ENCODE assay signal across 9 cellular contexts in the genomic region with DNA sequence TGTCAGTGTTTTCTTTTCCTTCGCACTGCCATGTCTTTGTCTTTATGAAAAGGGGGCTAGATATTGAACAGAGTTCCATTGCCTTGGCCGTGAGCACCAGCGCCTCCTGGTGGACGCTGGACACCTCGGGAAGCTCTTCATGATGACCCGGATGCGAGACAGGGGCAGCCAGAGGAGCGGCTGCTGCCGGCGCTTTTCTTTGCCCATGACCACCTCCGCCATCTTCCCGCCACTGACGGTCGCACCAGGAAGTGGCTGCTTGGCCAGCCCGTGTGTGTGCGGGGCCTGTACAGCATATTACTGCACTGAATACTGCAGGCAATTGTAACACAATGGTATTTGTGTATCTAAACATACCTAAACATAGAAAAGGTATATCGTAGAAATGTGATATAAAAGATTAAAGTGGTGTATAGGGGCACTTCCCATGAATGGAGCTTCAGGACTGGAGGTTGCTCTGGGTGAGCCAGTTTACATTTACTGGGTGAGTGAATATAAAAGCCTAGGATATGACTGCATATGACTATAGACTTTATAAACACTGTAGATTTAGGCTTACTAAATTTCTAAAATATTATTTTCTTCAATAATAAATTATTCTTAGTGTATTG. TPM values are rescaled to one million over a fixed set of nuclear protein-coding genes. Genes with fewer than 3 reads are reported as not detected.
DNase-seq lines count a peak whose midpoint lies in the region; ATAC-seq and TF ChIP-seq lines count a peak whose summit lies in the region.
"Had no signal": no experiment of that assay in that cellular context is flagged by ENCODE, and none has a peak within 500 bp of the region (broad histone marks: within the 10 kb centered on the region; RNA-seq: fewer than 3 reads in every experiment).

No MANE protein-coding gene starts in this region.

- no peaks in the 10 kb centered on the region for H3K9me3 Mint-ChIP-seq in CD8-positive, alpha-beta T cell

- intact Hi-C loops in Right ventricle myocardium superior (cut with DNase I): no loop called here
- intact Hi-C loops in CD8-positive, alpha-beta T cell (cut with DNase I, micrococcal nuclease): no loop called here

- no peaks in the 10 kb centered on the region for H3K36me3 Mint-ChIP-seq in CD8-positive, alpha-beta T cell
- H3K36me3 Mint-ChIP-seq: activated naive CD4-positive, alpha-beta T cell treated with anti-CD3 and anti-CD28 coated beads, Interleukin-2, amount 50 U/mL, for 72 hours had no signal

- no peaks in the 10 kb centered on the region for H3K36me3 ChIP-seq in right atrium auricular region
- H3K36me3 ChIP-seq in CD8-positive, alpha-beta T cell (ENCODE audit: insufficient read depth, low read length): no peaks in the 10 kb centered on the region

- H3K4me3 ChIP-seq in right atrium auricular region: no peak overlapping the region
- no peak overlapping the region for H3K4me3 ChIP-seq in CD8-positive, alpha-beta T cell (ENCODE audit: low read depth, low read length)
- H3K4me3 ChIP-seq in coronary artery: no peak overlapping the region

- POLR2A ChIA-PET in CD8-positive, alpha-beta T cell (lab: Charles Lee): no interaction called here

- CTCF ChIA-PET in CD8-positive, alpha-beta T cell (lab: Charles Lee): no interaction called here

- TF ChIP-seq CTCF in right atrium auricular region (IDR thresholded peaks at IDR 0.05): peak in 1 of 2 donors; percentile 36
- no peak for TF ChIP-seq CTCF in CD8-positive, alpha-beta T cell (IDR thresholded peaks at IDR 0.05)
- no peak for TF ChIP-seq CTCF in coronary artery (IDR thresholded peaks at IDR 0.05)

- H3K27ac Mint-ChIP-seq in CD8-positive, alpha-beta T cell: no peak overlapping the region
- H3K27ac Mint-ChIP-seq: activated naive CD4-positive, alpha-beta T cell treated with anti-CD3 and anti-CD28 coated beads, Interleukin-2, amount 50 U/mL, for 72 hours had no signal

- no peaks in the 10 kb centered on the region for H3K4me1 ChIP-seq in right atrium auricular region
- H3K4me1 ChIP-seq in CD8-positive, alpha-beta T cell (ENCODE audit: insufficient read depth, low read length): no peaks in the 10 kb centered on the region

- no peaks in the 10 kb centered on the region for H3K27me3 Mint-ChIP-seq in CD8-positive, alpha-beta T cell (ENCODE audit: low read depth)

- H3K27me3 ChIP-seq in right atrium auricular region: no peaks in the 10 kb centered on the region
- no peaks in the 10 kb centered on the region for H3K27me3 ChIP-seq in CD8-positive, alpha-beta T cell (ENCODE audit: insufficient read depth, low read length)

- no peak overlapping the region for H3K4me3 Mint-ChIP-seq in CD8-positive, alpha-beta T cell

- DNase-seq in Right ventricle myocardium superior (peak; percentile 45), right atrium auricular region (ENCODE audit: low spot score) (no peak), ecto neural progenitor cell (ENCODE audit: low spot score) (peak; percentile 56), glomerular visceral epithelial cell (ENCODE audit: extremely low spot score) (no peak), coronary artery (ENCODE audit: low spot score) (no peak)
- DNase-seq in stimulated activated CD4-positive, alpha-beta T cell treated with anti-CD3 and anti-CD28 coated beads, Interleukin-4, amount 100 ng/mL, for 1 hour: peak; percentile 11
- no peak for DNase-seq in CD8-positive, alpha-beta T cell

- H3K4me1 Mint-ChIP-seq in CD8-positive, alpha-beta T cell (ENCODE audit: low read depth): no peaks in the 10 kb centered on the region

- no peaks in the 10 kb centered on the region for H3K9me3 ChIP-seq in right atrium auricular region
- no peaks in the 10 kb centered on the region for H3K9me3 ChIP-seq in CD8-positive, alpha-beta T cell (ENCODE audit: low read length)

- no peak for ATAC-seq in Right ventricle myocardium superior (ENCODE audit: poor library complexity)
- ATAC-seq in HG03439 (IDR thresholded peaks at IDR 0.05; ENCODE audit: unreplicated experiment): peak; percentile 61
- no peak for ATAC-seq in CD8-positive, alpha-beta T cell
- ATAC-seq: activated naive CD4-positive, alpha-beta T cell treated with anti-CD3 and anti-CD28 coated beads, Interleukin-2, amount 50 U/mL, for 72 hours had no signal

- H3K27ac ChIP-seq in right atrium auricular region: no peak overlapping the region
- no peak overlapping the region for H3K27ac ChIP-seq in CD8-positive, alpha-beta T cell (ENCODE audit: low read depth, low read length)
- no peak overlapping the region for H3K27ac ChIP-seq in coronary artery

RNA-seq across cellular contexts. Expression of gene GRIA2, which starts 15.8 kb away (rescaled TPM):
- not detected for total RNA-seq in Right ventricle myocardium superior
- not detected for total RNA-seq in right atrium auricular region
- total RNA-seq in CD8-positive, alpha-beta T cell: not detected
- total RNA-seq: activated naive CD4-positive, alpha-beta T cell treated with anti-CD3 and anti-CD28 coated beads, Interleukin-2, amount 50 U/mL, for 72 hours had no signal

Comparison
In these comparisons a context has a peak if more than half of its experiments do, and no peak if none do; other contexts are left out.
1. DNase-seq: peak in Right ventricle myocardium superior (single experiment), ecto neural progenitor cell (single experiment) and stimulated activated CD4-positive, alpha-beta T cell treated with anti-CD3 and anti-CD28 coated beads, Interleukin-4, amount 100 ng/mL, for 1 hour (single experiment); none in right atrium auricular region (single experiment), CD8-positive, alpha-beta T cell (0 of 7), glomerular visceral epithelial cell (single experiment) and coronary artery (single experiment).